Comparison of ENCODE assay signal across 6 cellular contexts in genomic region chrY:3406896-3407452, GRCh38.
DNase-seq lines count a peak whose midpoint lies in the region; ATAC-seq, FAIRE-seq and TF ChIP-seq lines count a peak whose summit lies in the region.
"Not testable (repeated sequence)": the region's sequence is repeated elsewhere in the genome, so short reads cannot be mapped to it uniquely, and the experiment has no call there.

No MANE protein-coding gene starts in this region.

- H4K91ac ChIP-seq in H1 (replicated peaks; ENCODE audit: insufficient read length, low read length): not testable (repeated sequence)

- H2BK20ac ChIP-seq in H1 (ENCODE audit: low read length): not testable (repeated sequence)

- not testable (repeated sequence) for H3K9me3 ChIP-seq in OCI-LY3 (ENCODE audit: insufficient read depth, low read length); RWPE2 (ENCODE audit: severe bottlenecking); H1 (ENCODE audit: insufficient read depth in 2 of 2, low read depth in 1 of 2, low read length in 1 of 2); HepG2 (ENCODE audit: low read length)

- peak; percentile 0 for DNase-seq in GM23338 (ENCODE audit: low spot score)
- not testable (repeated sequence) for DNase-seq in RWPE2 (ENCODE audit: low spot score); H1 (ENCODE audit: low read depth in 1 of 2, low spot score in 2 of 2); HepG2 (ENCODE audit: low spot score)

- not testable (repeated sequence) for H3K9me2 ChIP-seq in GM23338 (ENCODE audit: insufficient read depth)

- not testable (repeated sequence) for H4K5ac ChIP-seq in H1 (ENCODE audit: insufficient read length, low read depth, low read length)

- in situ Hi-C loops in HepG2 (cut with HindIII; ENCODE audit: extremely low pct_ligation_motif_present, low pct_unique_long_range_greater_than_20kb): not testable (repeated sequence)

- not testable (repeated sequence) for H3K4me1 ChIP-seq in GM23338 (ENCODE audit: insufficient read depth); OCI-LY3 (ENCODE audit: low read length); RWPE2 (ENCODE audit: insufficient read depth, poor library complexity, severe bottlenecking); H1 (replicated peaks in 1 of 4; ENCODE audit: control insufficient read depth in 3 of 4, insufficient read depth in 4 of 4, low read length in 3 of 4); HepG2 (ENCODE audit: insufficient read depth, low read length)

- H3K18ac ChIP-seq in H1 (ENCODE audit: extremely low read depth, low read length): not testable (repeated sequence)

- H3K27ac Mint-ChIP-seq in GM23338: not testable (repeated sequence)

- H3F3A ChIP-seq in GM23338 (replicated peaks; ENCODE audit: low read depth): not testable (repeated sequence)

- H2BK12ac ChIP-seq in H1 (ENCODE audit: low read depth, low read length): not testable (repeated sequence)

- not testable (repeated sequence) for H4K8ac ChIP-seq in H1 (ENCODE audit: extremely low read depth, insufficient read depth, low read length)

- not testable (repeated sequence) for H2BK5ac ChIP-seq in H1 (ENCODE audit: low read depth, low read length)

- not testable (repeated sequence) for H3K27ac ChIP-seq in GM23338 (ENCODE audit: low read depth); OCI-LY3 (ENCODE audit: low read length); RWPE2 (ENCODE audit: poor library complexity, severe bottlenecking); H1 (ENCODE audit: low read depth, low read length); HepG2 (ENCODE audit: extremely low read length, insufficient read depth, low read length)

- not testable (repeated sequence) for H3K27me3 Mint-ChIP-seq in GM23338 (ENCODE audit: insufficient read depth, low read depth, poor library complexity)

- H3K36me3 ChIP-seq in GM23338 (ENCODE audit: insufficient read depth); OCI-LY3 (replicated peaks; ENCODE audit: low read depth, low read length); RWPE2 (ENCODE audit: low read depth); H1 (ENCODE audit: control insufficient read depth in 2 of 4, insufficient read depth in 4 of 4, low read length in 3 of 4); HepG2 (replicated peaks in 1 of 2; ENCODE audit: control insufficient read depth in 1 of 2, insufficient read depth in 2 of 2, low read length in 2 of 2): not testable (repeated sequence)

- not testable (repeated sequence) for H3K23ac ChIP-seq in H1 (ENCODE audit: insufficient read length)

- ATAC-seq in GM23338 (peak; percentile 64), RWPE2 (ENCODE audit: low read depth) (peak; percentile 36; the same call in 1 of the 3 replicates)
- not testable (repeated sequence) for ATAC-seq in HepG2

- not testable (repeated sequence) for H2BK120ac ChIP-seq in H1 (replicated peaks; ENCODE audit: low read depth, low read length)

- H2AK5ac ChIP-seq in H1 (ENCODE audit: low read depth, low read length): not testable (repeated sequence)

- not testable (repeated sequence) for H3K79me1 ChIP-seq in H1 (ENCODE audit: low read depth, low read length)

- 0 out of 3 replicates have a peak, but pooled peaks have one; percentile 7 for TF ChIP-seq CTCF in GM12872 (IDR thresholded peaks at IDR 0.05; ENCODE audit: insufficient read depth, low read depth, low read length)
- TF ChIP-seq CTCF in GM23338 (conservative IDR thresholded peaks at IDR 0.05; ENCODE audit: low read depth in 2 of 2): peak in 1 of 2 experiments; percentile 57; a peak in 2 of 4 replicates
- peak; percentile 31 for TF ChIP-seq CTCF in OCI-LY3 (IDR thresholded peaks at IDR 0.05; ENCODE audit: low read depth, low read length)
- peak; percentile 28 for TF ChIP-seq CTCF in RWPE2 (IDR thresholded peaks at IDR 0.05; ENCODE audit: poor library complexity, severe bottlenecking)
- not testable (repeated sequence) for TF ChIP-seq CTCF in H1 (IDR thresholded peaks at IDR 0.05; ENCODE audit: control extremely low read depth in 1 of 3, insufficient read depth in 1 of 3, low read depth in 1 of 3, low read length in 3 of 3); HepG2 (CRISPR knock-in tag; IDR thresholded peaks at IDR 0.05)

- TF ChIP-seq POLR2A in H1 (IDR thresholded peaks at IDR 0.05; ENCODE audit: control extremely low read depth in 1 of 2, low read depth in 2 of 2, low read length in 2 of 2); HepG2 (IDR thresholded peaks at IDR 0.05; ENCODE audit: insufficient read depth in 1 of 2, low read depth in 2 of 2, low read length in 2 of 2): not testable (repeated sequence)

- H3K4me3 Mint-ChIP-seq in GM23338: not testable (repeated sequence)

- not testable (repeated sequence) for H3K14ac ChIP-seq in H1 (ENCODE audit: insufficient read length)

- not testable (repeated sequence) for H3K27me3 ChIP-seq in GM23338 (ENCODE audit: insufficient read depth); OCI-LY3 (ENCODE audit: low read depth, low read length); RWPE2 (ENCODE audit: insufficient read depth, poor library complexity, severe bottlenecking); H1 (replicated peaks in 1 of 4; ENCODE audit: control insufficient read depth in 3 of 4, extremely low read depth in 1 of 4, insufficient read depth in 3 of 4, low read length in 3 of 4); HepG2 (ENCODE audit: control insufficient read depth in 1 of 2, insufficient read depth in 2 of 2, low read length in 2 of 2)

- TF ChIP-seq RAD21 in H1 (IDR thresholded peaks at IDR 0.05 in 1 of 2, conservative IDR thresholded peaks at IDR 0.05 in 1 of 2; ENCODE audit: low read depth in 2 of 2, low read length in 2 of 2): peak in 1 of 2 experiments; percentile 3; a peak in 2 of 4 replicates
- TF ChIP-seq RAD21 in HepG2 (CRISPR knock-in tag; IDR thresholded peaks at IDR 0.05): not testable (repeated sequence)

- not testable (repeated sequence) for H3K23me2 ChIP-seq in H1 (ENCODE audit: low read depth, low read length)

- not testable (repeated sequence) for H3K4me1 Mint-ChIP-seq in GM23338

- not testable (repeated sequence) for H3K9ac ChIP-seq in OCI-LY3 (ENCODE audit: low read length); H1 (replicated peaks in 1 of 4; ENCODE audit: extremely low read depth in 1 of 4, low read depth in 3 of 4, low read length in 3 of 4); HepG2 (ENCODE audit: insufficient read depth, low read depth, low read length)

- intact Hi-C loops in HepG2 (cut with micrococcal nuclease; ENCODE audit: unreplicated experiment): not testable (repeated sequence)

- not testable (repeated sequence) for H3K79me2 ChIP-seq in GM23338 (replicated peaks; ENCODE audit: insufficient read depth); OCI-LY3 (ENCODE audit: low read length); H1 (ENCODE audit: control insufficient read depth in 1 of 2, insufficient read depth in 2 of 2, low read length in 2 of 2); HepG2 (ENCODE audit: insufficient read depth, low read length)

- FAIRE-seq in H1 (lab: Jason Lieb, UNC): peak; percentile 99
- FAIRE-seq in HepG2 (lab: Jason Lieb, UNC): not testable (repeated sequence)

- not testable (repeated sequence) for H3K56ac ChIP-seq in H1 (replicated peaks; ENCODE audit: insufficient read length, low read depth, low read length)

- H3K9me3 Mint-ChIP-seq in GM23338: peaks cover 32% of the 10 kb centered on the region

- not testable (repeated sequence) for BruUV-seq in HepG2 (replicated peaks; lab: Mats Ljungman, UMichigan)

- 40% methylated on average over 3 of the region's 3 CpGs; no CpG with 5 or more reads in 1 of the 2 experiments for WGBS in H1 (ENCODE audit: extremely low coverage in 1 of 2, insufficient coverage in 1 of 2, insufficient read length in 1 of 2, insufficient replicate concordance in 2 of 2, low coverage in 1 of 2, low lambda C conversion rate in 2 of 2, missing lambda C conversion rate in 1 of 2), 2 experiments
- WGBS in HepG2 (ENCODE audit: low lambda C conversion rate): 6% methylated on average over 2 of the region's 3 CpGs

- CTCF ChIA-PET in H1 (lab: Charles Lee; ENCODE audit: partially characterized antibody); HepG2 (lab: Yijun Ruan, JAX; ENCODE audit: low intra/inter-chr PET ratio, low total read pairs): not testable (repeated sequence)

- H2AFZ ChIP-seq in GM23338; OCI-LY3 (ENCODE audit: low read depth, low read length); H1 (ENCODE audit: low read length); HepG2 (ENCODE audit: low read length): not testable (repeated sequence)

- peaks cover 33% of the 10 kb centered on the region for H3K36me3 Mint-ChIP-seq in GM23338 (ENCODE audit: low read depth)

- POLR2A ChIA-PET in H1 (lab: Charles Lee; ENCODE audit: partially characterized antibody); HepG2 (lab: Yijun Ruan, JAX): not testable (repeated sequence)

- H4K20me1 ChIP-seq in GM23338 (replicated peaks; ENCODE audit: insufficient read depth); OCI-LY3 (ENCODE audit: insufficient read depth, low read length); H1 (replicated peaks in 1 of 2; ENCODE audit: control insufficient read depth in 1 of 2, insufficient read depth in 2 of 2, low read length in 2 of 2); HepG2 (ENCODE audit: insufficient read depth, low read length): not testable (repeated sequence)

- not testable (repeated sequence) for TF ChIP-seq EP300 in H1 (IDR thresholded peaks at IDR 0.05; ENCODE audit: borderline replicate concordance in 1 of 2, low read depth in 2 of 2, low read length in 2 of 2); HepG2 (IDR thresholded peaks at IDR 0.05; ENCODE audit: low read depth in 2 of 2, low read length in 2 of 2); HepG2 (CRISPR knock-in tag; IDR thresholded peaks at IDR 0.05; ENCODE audit: borderline replicate concordance)

- not testable (repeated sequence) for H3K4me2 ChIP-seq in GM23338; OCI-LY3 (ENCODE audit: low read length); H1 (ENCODE audit: insufficient read depth in 1 of 2, low read depth in 2 of 2, low read length in 2 of 2); HepG2 (ENCODE audit: low read depth, low read length)

- not testable (repeated sequence) for H3K4me3 ChIP-seq in GM23338; OCI-LY3 (ENCODE audit: low read length); RWPE2 (ENCODE audit: severe bottlenecking); H1 (ENCODE audit: extremely low read depth in 1 of 4, insufficient read depth in 2 of 4, low read depth in 3 of 4, low read length in 4 of 4); HepG2 (replicated peaks in 1 of 3; ENCODE audit: insufficient read depth in 1 of 3, low read depth in 2 of 3, low read length in 3 of 3)

- not testable (repeated sequence) for H2BK15ac ChIP-seq in H1 (ENCODE audit: low read length)

- not testable (repeated sequence) for H3K4ac ChIP-seq in H1 (replicated peaks; ENCODE audit: insufficient read length, low read depth, low read length)
